ENCODE assay signal across 15 cellular contexts in the genomic region with DNA sequence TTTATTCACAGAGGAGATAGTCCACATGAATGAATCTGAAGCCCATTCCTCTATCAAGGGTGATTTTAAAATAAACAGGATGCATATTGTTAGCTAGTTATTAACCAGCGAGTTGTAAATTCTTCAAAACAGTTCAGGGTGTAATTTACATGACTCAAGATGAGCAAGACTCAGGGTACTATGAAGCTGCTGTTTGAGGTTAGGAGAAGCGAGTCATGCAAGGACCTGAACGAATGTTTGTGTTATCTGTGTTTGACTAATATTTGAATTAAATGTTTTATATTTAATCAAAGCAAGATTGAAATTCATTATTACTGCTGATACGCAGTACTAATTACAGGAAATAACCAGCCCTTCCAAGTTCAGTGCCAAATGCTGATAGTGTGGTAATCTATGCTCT.
DNase-seq lines count a peak whose midpoint lies in the region; ATAC-seq and TF ChIP-seq lines count a peak whose summit lies in the region.
"Had no signal": no experiment of that assay in that cellular context is flagged by ENCODE, and none has a peak within 500 bp of the region (broad histone marks: within the 10 kb centered on the region; RNA-seq: fewer than 3 reads in every experiment).

No MANE protein-coding gene starts in this region.

- H3K27me3 ChIP-seq in brain microvascular endothelial cell (replicated peaks) = no peaks in the 10 kb centered on the region
- H3K27me3 ChIP-seq in thyroid gland = no peaks in the 10 kb centered on the region
- H3K27me3 ChIP-seq in esophagus muscularis mucosa = no peaks in the 10 kb centered on the region
- H3K27me3 ChIP-seq: BE2C, pancreas, upper lobe of left lung had no signal

- DNase-seq in AG09309 (ENCODE audit: low read depth) = peak; percentile 39
- DNase-seq in LHCN-M2 (ENCODE audit: low read depth) = peak; percentile 81
- DNase-seq in brain microvascular endothelial cell = peak; percentile 64
- DNase-seq in kidney glomerular epithelial cell (lab: John Stamatoyannopoulos, UW) = peak; percentile 70
- no peak for DNase-seq in thyroid gland
- DNase-seq in nucleus accumbens (lab: John Stamatoyannopoulos, UW) = no peak
- DNase-seq in esophagus muscularis mucosa (ENCODE audit: extremely low spot score) = no peak
- DNase-seq: activated CD4-positive, alpha-beta T cell treated with anti-CD3 and anti-CD28 coated beads, Interleukin-2, amount 10 ng/mL, durations not matched to agents 24 days and 14 days; aorta; BE2C; DMS79; effector memory CD4-positive, alpha-beta T cell; pancreas; upper lobe of left lung had no signal

- in situ Hi-C loops in brain microvascular endothelial cell (cut with HindIII; ENCODE audit: low pct_ligation_motif_present, low sequenced_read_pairs) = no loop called here

- H3K9me3 ChIP-seq in thyroid gland = no peaks in the 10 kb centered on the region
- no peaks in the 10 kb centered on the region for H3K9me3 ChIP-seq in esophagus muscularis mucosa
- H3K9me3 ChIP-seq: BE2C, pancreas, upper lobe of left lung had no signal

- TF ChIP-seq POLR2A in thyroid gland (IDR thresholded peaks at IDR 0.05) (no peak), esophagus muscularis mucosa (IDR thresholded peaks at IDR 0.05; ENCODE audit: low read depth) (no peak)

- no peak overlapping the region for H3K27ac ChIP-seq in brain microvascular endothelial cell
- H3K27ac ChIP-seq in thyroid gland = no peak overlapping the region
- no peak overlapping the region for H3K27ac ChIP-seq in esophagus muscularis mucosa (replicated peaks in 1 of 4)
- H3K27ac ChIP-seq: pancreas, upper lobe of left lung had no signal

- H3K36me3 ChIP-seq in brain microvascular endothelial cell (replicated peaks) (no peaks in the 10 kb centered on the region), thyroid gland (no peaks in the 10 kb centered on the region), esophagus muscularis mucosa (no peaks in the 10 kb centered on the region)
- H3K36me3 ChIP-seq: BE2C, pancreas, upper lobe of left lung had no signal

- 64 to 79% methylated on average over 4 of the region's 4 CpGs for WGBS in thyroid gland, 2 donors
- 73% methylated on average over 4 of the region's 4 CpGs for WGBS in esophagus muscularis mucosa

- intact Hi-C loops in thyroid gland (cut with DNase I) = no loop called here
- intact Hi-C loops in esophagus muscularis mucosa (cut with DNase I) = no loop called here

- H3K4me1 ChIP-seq in thyroid gland (no peaks in the 10 kb centered on the region), esophagus muscularis mucosa (no peaks in the 10 kb centered on the region)

- no peak for TF ChIP-seq CTCF in AG09309 (IDR thresholded peaks at IDR 0.05; ENCODE audit: control insufficient read depth, insufficient read depth, low read depth, low read length, missing control alignments)
- TF ChIP-seq CTCF in brain microvascular endothelial cell (IDR thresholded peaks at IDR 0.05; ENCODE audit: low read depth, low read length, missing control alignments) = no peak
- no peak for TF ChIP-seq CTCF in thyroid gland (IDR thresholded peaks at IDR 0.05)
- TF ChIP-seq CTCF in esophagus muscularis mucosa (IDR thresholded peaks at IDR 0.05) = no peak

- TF ChIP-seq EP300 in esophagus muscularis mucosa (IDR thresholded peaks at IDR 0.05) = no peak

- no peak overlapping the region for H3K4me3 ChIP-seq in AG09309 (ENCODE audit: control insufficient read depth, low read depth, low read length)
- H3K4me3 ChIP-seq in brain microvascular endothelial cell (ENCODE audit: low read depth, low read length) = no peak overlapping the region
- H3K4me3 ChIP-seq in thyroid gland (replicated peaks in 1 of 3) = no peak overlapping the region
- no peak overlapping the region for H3K4me3 ChIP-seq in esophagus muscularis mucosa
- H3K4me3 ChIP-seq: pancreas, upper lobe of left lung had no signal

- no peak for ATAC-seq in GM18858 (IDR thresholded peaks at IDR 0.05; ENCODE audit: unreplicated experiment)
- ATAC-seq: pancreas had no signal

Comparison
In these comparisons a context has a peak if more than half of its experiments do, and no peak if none do; other contexts are left out.
1. DNase-seq: peak in AG09309 (single experiment), LHCN-M2 (single experiment), brain microvascular endothelial cell (single experiment) and kidney glomerular epithelial cell (single experiment); none in thyroid gland (0 of 2), nucleus accumbens (0 of 56) and esophagus muscularis mucosa (single experiment).